8 cellular contexts compared by ENCODE assay signal in genomic region chr16:20903889-20904506, GRCh38. TPM values are rescaled to one million over a fixed set of nuclear protein-coding genes. Genes with fewer than 3 reads are reported as not detected.
A peak's percentile ranks its signal among the peaks of the same experiment; 100 is the strongest.
DNase-seq lines count a peak whose midpoint lies in the region; ATAC-seq and TF ChIP-seq lines count a peak whose summit lies in the region.

No MANE protein-coding gene starts in this region.

- H2AFZ ChIP-seq in OCI-LY7 (ENCODE audit: low read length) = no peak overlapping the region

- peaks cover 40% of the 10 kb centered on the region for H3K4me1 ChIP-seq in DOHH2 (ENCODE audit: control insufficient read depth, low read length)
- peaks cover 41% of the 10 kb centered on the region for H3K4me1 ChIP-seq in OCI-LY7 (ENCODE audit: insufficient read depth, low read length, poor library complexity, severe bottlenecking)

- H3K4me3 Mint-ChIP-seq in progenitor cell of endocrine pancreas (ENCODE audit: low read depth) = no peak overlapping the region

- peaks cover 9% of the 10 kb centered on the region for H3F3A ChIP-seq in DOHH2 (ENCODE audit: control insufficient read depth, insufficient read depth)

- H3K4me1 Mint-ChIP-seq in progenitor cell of endocrine pancreas (ENCODE audit: low read depth) = peaks cover 49% of the 10 kb centered on the region

- H3K27me3 ChIP-seq in DOHH2 (ENCODE audit: control insufficient read depth, low read length) = no peaks in the 10 kb centered on the region

- H3K9me3 Mint-ChIP-seq in progenitor cell of endocrine pancreas (ENCODE audit: low read depth) = no peaks in the 10 kb centered on the region

- ATAC-seq in GM21717 (IDR thresholded peaks at IDR 0.05; ENCODE audit: unreplicated experiment) (no peak), HG02981 (IDR thresholded peaks at IDR 0.05; ENCODE audit: unreplicated experiment) (no peak)

- no TSS peak for BruUV-seq in OCI-LY7 (replicated peaks; lab: Mats Ljungman, UMichigan)

- intact Hi-C loops in OCI-LY7 (cut with micrococcal nuclease; ENCODE audit: unreplicated experiment) = loop anchor here (5.0 to 10.0 kb wide), 2 partner anchors 99 to 1393 kb away; partner anchors contain the start of genes ERI2, POLR3E and REXO5

- H3K4me2 ChIP-seq in DOHH2 (ENCODE audit: low read length) (peak overlapping the region; percentile 82), OCI-LY7 (ENCODE audit: low read length) (peak overlapping the region; percentile 71)

- peaks cover 1% of the 10 kb centered on the region for H3K36me3 Mint-ChIP-seq in progenitor cell of endocrine pancreas (ENCODE audit: insufficient read depth)

- H3K27ac Mint-ChIP-seq in progenitor cell of endocrine pancreas = peak overlapping the region; percentile 57

- CTCF ChIA-PET in OCI-LY7 (lab: Charles Lee; ENCODE audit: unreplicated experiment) = no interaction called here

- H3K36me3 ChIP-seq in DOHH2 (ENCODE audit: control insufficient read depth, low read length) (peaks cover 17% of the 10 kb centered on the region), OCI-LY7 (ENCODE audit: insufficient read depth, low read length) (peaks cover 11% of the 10 kb centered on the region)

- H3K9me2 ChIP-seq in DOHH2 (replicated peaks; ENCODE audit: control insufficient read depth, low read length) (no peaks in the 10 kb centered on the region), OCI-LY7 (ENCODE audit: insufficient read depth, low read length) (no peaks in the 10 kb centered on the region)

- H3K79me2 ChIP-seq in DOHH2 (ENCODE audit: control insufficient read depth, low read length) (peaks cover 65% of the 10 kb centered on the region), OCI-LY7 (ENCODE audit: insufficient read depth, low read depth, low read length) (peaks cover 17% of the 10 kb centered on the region; the same call in 1 of the 2 replicates)

- H3K9me3 ChIP-seq in DOHH2 (ENCODE audit: control insufficient read depth, insufficient read depth, low read length) = no peaks in the 10 kb centered on the region
- H3K9me3 ChIP-seq in OCI-LY7 (ENCODE audit: low read length) = no peaks in the 10 kb centered on the region

- H4K20me1 ChIP-seq in DOHH2 (ENCODE audit: control insufficient read depth, insufficient read depth, low read depth, low read length) (peaks cover 11% of the 10 kb centered on the region; the same call in 1 of the 2 replicates), OCI-LY7 (ENCODE audit: insufficient read depth, low read length) (peaks cover 21% of the 10 kb centered on the region)

- no peaks in the 10 kb centered on the region for H3K27me3 Mint-ChIP-seq in progenitor cell of endocrine pancreas

- peak overlapping the region; percentile 49 for H3K4me3 ChIP-seq in DOHH2 (ENCODE audit: low read length)
- H3K4me3 ChIP-seq in OCI-LY7 (ENCODE audit: low read depth, low read length, poor library complexity, severe bottlenecking) = peak overlapping the region; percentile 42

- TF ChIP-seq CTCF in DOHH2 (IDR thresholded peaks at IDR 0.05; ENCODE audit: low read depth, low read length, poor library complexity, severe bottlenecking) (no peak), OCI-LY7 (conservative IDR thresholded peaks at IDR 0.05; ENCODE audit: low read length) (no peak), progenitor cell of endocrine pancreas (IDR thresholded peaks at IDR 0.05; ENCODE audit: unreplicated experiment) (no peak)

- H3K27ac ChIP-seq in DOHH2 (ENCODE audit: low read depth, low read length) (no peak overlapping the region), OCI-LY7 (ENCODE audit: low read depth, low read length, poor library complexity, severe bottlenecking) (peak overlapping the region; percentile 8)

- POLR2A ChIA-PET in OCI-LY7 (lab: Charles Lee) = interaction anchor here (0.6 to 1.3 kb wide), 3 partner anchors 11 to 153 kb away, joined by 3 to 4 read pairs (median 3); no protein-coding TSS in a partner anchor

- no peak for DNase-seq in OCI-LY7 (ENCODE audit: low spot score)
- peak; percentile 48 to 52 for DNase-seq in dermis microvascular lymphatic vessel endothelial cell (ENCODE audit: low read depth in 2 of 2)
- no peak for DNase-seq in progenitor cell of endocrine pancreas (ENCODE audit: low spot score, unreplicated experiment)
- no peak for DNase-seq in retina
- DNase-seq in middle frontal gyrus (ENCODE audit: extremely low spot score, low spot score) = no peak

RNA-seq across cellular contexts. Expression of gene LYRM1, which starts 3.4 kb away (rescaled TPM):
- total RNA-seq in OCI-LY7 (2014; rRNA removed; shearing (Covaris generic)) = 24.0 and 24.3 TPM in 2 replicates
- total RNA-seq in OCI-LY7 (2022) = 23.3 and 24.0 TPM in 2 replicates
- total RNA-seq in dermis microvascular lymphatic vessel endothelial cell = 33.5 and 41.0 TPM in 2 replicates
- 32.5 and 34.2 TPM in 2 replicates for total RNA-seq in progenitor cell of endocrine pancreas

RNA-seq across cellular contexts. Expression of gene DCUN1D3, which starts 3.8 kb away (rescaled TPM):
- total RNA-seq in OCI-LY7 (2014; rRNA removed; shearing (Covaris generic)) = 3.1 and 3.3 TPM in 2 replicates
- total RNA-seq in OCI-LY7 (2022) = 4.5 and 5.1 TPM in 2 replicates
- 15.5 and 21.5 TPM in 2 replicates for total RNA-seq in dermis microvascular lymphatic vessel endothelial cell
- total RNA-seq in progenitor cell of endocrine pancreas = 23.2 and 24.2 TPM in 2 replicates

Comparison
In these comparisons a context has a peak if more than half of its experiments do, and no peak if none do; other contexts are left out.
1. DNase-seq: peak in dermis microvascular lymphatic vessel endothelial cell (2 of 2); none in OCI-LY7 (single experiment), progenitor cell of endocrine pancreas (single experiment), retina (single experiment) and middle frontal gyrus (single experiment).